ENCODE assay signal across 19 cellular contexts in the genomic region with DNA sequence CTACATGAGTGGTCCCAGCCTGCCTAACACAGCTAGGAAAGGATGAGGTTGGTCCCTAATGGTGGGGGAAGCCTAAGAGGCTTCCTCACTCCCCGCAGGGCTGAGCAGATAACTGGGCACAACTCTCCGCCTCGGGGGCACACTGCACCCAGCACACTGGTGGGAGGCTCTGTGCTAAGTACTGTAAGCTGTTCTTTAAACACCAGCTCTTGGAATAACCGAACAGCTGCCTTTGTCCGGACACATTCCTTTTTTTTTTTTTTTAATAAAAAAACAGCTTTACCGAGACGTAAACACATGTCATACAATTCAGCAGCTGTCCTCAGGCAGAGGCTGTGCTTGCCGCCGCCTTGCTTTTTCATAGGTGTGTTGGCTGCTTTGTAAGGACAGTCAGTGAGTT. TPM values are rescaled to one million over a fixed set of nuclear protein-coding genes. Genes with fewer than 3 reads are reported as not detected.
DNase-seq lines count a peak whose midpoint lies in the region; ATAC-seq and TF ChIP-seq lines count a peak whose summit lies in the region.
"Had no signal": no experiment of that assay in that cellular context is flagged by ENCODE, and none has a peak within 500 bp of the region (broad histone marks: within the 10 kb centered on the region; RNA-seq: fewer than 3 reads in every experiment).

No MANE protein-coding gene starts in this region.

- no peak overlapping the region for H3K4me3 Mint-ChIP-seq in glutamatergic neuron (ENCODE audit: unreplicated experiment)
- H3K4me3 Mint-ChIP-seq: T-helper 17 cell had no signal

- peak overlapping the region; percentile 28 for H3K27ac Mint-ChIP-seq in glutamatergic neuron (ENCODE audit: unreplicated experiment)

- TF ChIP-seq CTCF in RWPE1 (conservative IDR thresholded peaks at IDR 0.05; ENCODE audit: low read depth) (no peak), glutamatergic neuron (IDR thresholded peaks at IDR 0.05; ENCODE audit: partially characterized antibody, unreplicated experiment) (no peak)

- peaks cover 4% of the 10 kb centered on the region for H3K36me3 Mint-ChIP-seq in glutamatergic neuron (ENCODE audit: unreplicated experiment)

- intact Hi-C loops in Right ventricle myocardium inferior (cut with DNase I) (no loop called here), left ventricle myocardium superior (cut with micrococcal nuclease) (no loop called here)

- peaks cover 2% of the 10 kb centered on the region for H3K27me3 Mint-ChIP-seq in glutamatergic neuron (ENCODE audit: unreplicated experiment)
- H3K27me3 Mint-ChIP-seq: CD8-positive, alpha-beta memory T cell; T-helper 17 cell had no signal

- H3K9me3 Mint-ChIP-seq in glutamatergic neuron (ENCODE audit: unreplicated experiment), result peaks cover 2% of the 10 kb centered on the region
- H3K9me3 Mint-ChIP-seq: CD8-positive, alpha-beta memory T cell had no signal

- ATAC-seq in Right ventricle myocardium inferior (no peak), left ventricle myocardium superior (no peak), GM21526 (IDR thresholded peaks at IDR 0.05; ENCODE audit: low FRiP score, unreplicated experiment) (no peak)
- ATAC-seq: T-helper 17 cell had no signal

- peak overlapping the region; percentile 35 for H3K27ac ChIP-seq in RWPE1
- H3K27ac ChIP-seq: C4-2B, Peyer's patch had no signal

- H3K4me1 Mint-ChIP-seq in glutamatergic neuron (ENCODE audit: low read depth, unreplicated experiment), result peaks cover 25% of the 10 kb centered on the region

- CTCF ChIA-PET in RWPE1 (lab: Yijun Ruan, JAX), result interaction anchor here (1.1 kb wide), 2 partner anchors 14 to 466 kb away, joined by 3 to 4 read pairs; no protein-coding TSS in a partner anchor

- DNase-seq in Right ventricle myocardium inferior (ENCODE audit: missing footprints) (peak; percentile 14), left ventricle myocardium superior (no peak), RWPE1 (ENCODE audit: low spot score) (no peak), glutamatergic neuron (no peak), 8988T (no peak), SIG-M5 treated with dmso at 0.1 percent for 504 hours (lab: John Stamatoyannopoulos, UW; ENCODE audit: unreplicated experiment) (no peak)
- DNase-seq: Calu3; CD8-positive, alpha-beta memory T cell; GDM1; KBM-7; NCI-H1105 treated with DMSO at 0.1 percent for 48 hours; NCI-H1694; NCI-H2081; NCI-H446 treated with DMSO at 0.1 percent for 48 hours; NCI-H748 treated with DMSO at 0.1 percent for 48 hours; T-helper 17 cell had no signal

- POLR2A ChIA-PET in RWPE1 (lab: Yijun Ruan, JAX; ENCODE audit: low non-redundant PET), result interaction anchor here (0.9 kb wide), 1 partner anchor 14 kb away, joined by 5 read pairs; no protein-coding TSS in a partner anchor

RNA-seq across cellular contexts. Expression of a gene that starts 6.9 kb away (rescaled TPM):
- total RNA-seq in Right ventricle myocardium inferior, result 9.1 TPM
- 7.2 TPM for total RNA-seq in left ventricle myocardium superior
- 37.2 TPM for total RNA-seq in glutamatergic neuron (ENCODE audit: unreplicated experiment)

RNA-seq across cellular contexts. Expression of a gene that starts 38.2 kb away (rescaled TPM):
- 0.97 TPM for total RNA-seq in Right ventricle myocardium inferior
- total RNA-seq in left ventricle myocardium superior, result 1.0 TPM
- 1,777 TPM for total RNA-seq in glutamatergic neuron (ENCODE audit: unreplicated experiment)

Comparison
In these comparisons a context has a peak if more than half of its experiments do, and no peak if none do; other contexts are left out.
1. RNA of a gene that starts 38.2 kb away (total RNA-seq): 1,777 TPM in glutamatergic neuron (single experiment); 1.0 TPM in left ventricle myocardium superior (single experiment) and 0.97 TPM in Right ventricle myocardium inferior (single experiment); every median in the first group is over 100 times any median in the second.